Comparison of ENCODE assay signal across 17 cellular contexts in the genomic region with DNA sequence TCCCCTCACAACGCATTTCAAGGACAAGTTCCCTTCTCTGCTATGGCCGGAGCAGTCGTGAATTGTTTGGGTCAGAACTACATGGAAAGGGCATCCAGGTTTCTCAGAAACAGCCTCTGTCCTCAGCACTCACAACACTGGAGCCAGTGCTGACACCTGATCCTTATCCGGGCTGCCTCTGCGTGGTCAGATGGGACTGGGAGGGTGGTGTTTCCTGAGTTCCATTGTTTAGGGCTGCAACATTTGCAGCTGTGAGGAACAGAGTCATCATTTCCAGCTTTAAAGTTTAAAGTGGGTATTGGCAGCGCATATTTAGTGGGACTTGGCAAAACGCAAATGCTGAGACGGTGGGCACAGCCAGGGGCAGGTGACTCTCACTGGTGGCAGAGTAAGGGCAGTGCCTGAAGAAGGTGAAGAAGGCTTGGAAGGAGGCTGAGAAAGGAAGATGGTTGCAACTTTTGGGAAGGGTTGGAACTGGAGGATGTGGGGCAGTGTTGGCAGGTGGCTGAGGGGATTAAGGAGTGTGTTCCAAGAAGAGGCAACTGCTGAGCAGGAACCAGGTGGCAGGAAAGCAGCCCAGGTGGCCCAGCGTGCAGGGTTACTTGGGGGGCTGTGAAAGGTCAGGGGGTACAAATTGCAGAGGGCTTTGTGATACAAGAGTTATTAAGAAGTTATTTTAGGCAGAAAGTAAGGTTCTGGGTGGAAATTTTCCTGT. TPM values are rescaled to one million over a fixed set of nuclear protein-coding genes. Genes with fewer than 3 reads are reported as not detected.
DNase-seq lines count a peak whose midpoint lies in the region; ATAC-seq and TF ChIP-seq lines count a peak whose summit lies in the region.
"Had no signal": no experiment of that assay in that cellular context is flagged by ENCODE, and none has a peak within 500 bp of the region (broad histone marks: within the 10 kb centered on the region; RNA-seq: fewer than 3 reads in every experiment).

No MANE protein-coding gene starts in this region.

- intact Hi-C loops in natural killer cell (cut with micrococcal nuclease): no loop called here

- H3K36me3 Mint-ChIP-seq in endodermal cell (ENCODE audit: low read depth) (no peaks in the 10 kb centered on the region), natural killer cell (no peaks in the 10 kb centered on the region)

- no peaks in the 10 kb centered on the region for H3K9me3 ChIP-seq in endodermal cell (ENCODE audit: control insufficient read depth, low read length)
- H3K9me3 ChIP-seq in skeletal muscle tissue (ENCODE audit: control insufficient read depth in 3 of 3, low read length in 3 of 3): no peaks in the 10 kb centered on the region
- H3K9me3 ChIP-seq in BE2C: no peaks in the 10 kb centered on the region
- H3K9me3 ChIP-seq: SK-N-SH had no signal

- H3K4me3 Mint-ChIP-seq in endodermal cell (no peak overlapping the region), natural killer cell (no peak overlapping the region)
- H3K4me3 Mint-ChIP-seq: activated CD8-positive, alpha-beta T cell treated with anti-CD3 and anti-CD28 coated beads, Interleukin-2, amount 10 ng/mL, durations not matched to agents 7 days and 5 days; neural crest cell had no signal

- no peaks in the 10 kb centered on the region for H3K9me3 Mint-ChIP-seq in endodermal cell
- no peaks in the 10 kb centered on the region for H3K9me3 Mint-ChIP-seq in natural killer cell
- H3K9me3 Mint-ChIP-seq: neural crest cell had no signal

- ATAC-seq in natural killer cell (no peak), HG03045 (IDR thresholded peaks at IDR 0.05; ENCODE audit: unreplicated experiment) (no peak)
- ATAC-seq: activated CD8-positive, alpha-beta T cell treated with anti-CD3 and anti-CD28 coated beads, Interleukin-2, amount 10 ng/mL, durations not matched to agents 7 days and 5 days; left colon had no signal

- 78 to 84% methylated on average over 7 to 9 of the region's 9 CpGs for WGBS in endodermal cell (ENCODE audit: insufficient coverage in 1 of 2, insufficient read length in 1 of 2), 2 experiments

- H3K27ac Mint-ChIP-seq in endodermal cell (no peak overlapping the region), natural killer cell (no peak overlapping the region)
- H3K27ac Mint-ChIP-seq: activated CD8-positive, alpha-beta T cell treated with anti-CD3 and anti-CD28 coated beads, Interleukin-2, amount 10 ng/mL, durations not matched to agents 7 days and 5 days had no signal

- H3K27me3 Mint-ChIP-seq in endodermal cell (ENCODE audit: insufficient read depth) (peaks cover 93% of the 10 kb centered on the region), natural killer cell (ENCODE audit: low read depth in 2 of 2) (peaks cover 5 to 8% of the 10 kb centered on the region in 2 donors)

- H3K4me1 Mint-ChIP-seq in endodermal cell (peaks cover 39% of the 10 kb centered on the region), natural killer cell (no peaks in the 10 kb centered on the region)

- peaks cover 53% of the 10 kb centered on the region for H3K27me3 ChIP-seq in endodermal cell (ENCODE audit: control insufficient read depth, insufficient read depth, low read length, poor library complexity, severe bottlenecking)
- peaks cover 0 to 3% (median 0%) of the 10 kb centered on the region in 3 donors for H3K27me3 ChIP-seq in skeletal muscle tissue (ENCODE audit: control insufficient read depth in 3 of 3, insufficient read depth in 3 of 3, low read length in 3 of 3)
- H3K27me3 ChIP-seq in BE2C: no peaks in the 10 kb centered on the region
- H3K27me3 ChIP-seq: brain microvascular endothelial cell had no signal

- peaks cover 18% of the 10 kb centered on the region for H3K4me1 ChIP-seq in endodermal cell (ENCODE audit: control insufficient read depth, insufficient read depth, low read length)
- peaks cover 24 to 42% (median 35%) of the 10 kb centered on the region in 3 donors for H3K4me1 ChIP-seq in skeletal muscle tissue (ENCODE audit: control insufficient read depth in 3 of 3, insufficient read depth in 3 of 3, low read length in 3 of 3)
- H3K4me1 ChIP-seq in BE2C: no peaks in the 10 kb centered on the region

- H3K9ac ChIP-seq in endodermal cell (ENCODE audit: extremely low read depth, low read length, poor library complexity, severe bottlenecking): no peak overlapping the region
- peak overlapping the region in 2 of 3 donors; percentile 5 to 70 for H3K9ac ChIP-seq in skeletal muscle tissue (ENCODE audit: low read depth in 1 of 3, low read length in 3 of 3)
- H3K9ac ChIP-seq: SK-N-SH had no signal

- peak; percentile 25 for DNase-seq in DMS 273 (lab: John Stamatoyannopoulos, UW; ENCODE audit: unreplicated experiment)
- DNase-seq in DMS 273 treated with DMSO at 0.1 percent for 48 hours (lab: John Stamatoyannopoulos, UW): no peak
- peak; percentile 72 for DNase-seq in endodermal cell
- peak; percentile 77 for DNase-seq in left kidney (ENCODE audit: low read depth, low spot score)
- no peak for DNase-seq in natural killer cell
- no peak for DNase-seq in BE2C
- DNase-seq: activated CD8-positive, alpha-beta T cell treated with anti-CD3 and anti-CD28 coated beads, Interleukin-2, amount 10 ng/mL, durations not matched to agents 7 days and 5 days; brain microvascular endothelial cell; effector memory CD4-positive, alpha-beta T cell; left colon; NCI-H187; SK-N-SH had no signal

- TF ChIP-seq CTCF in endodermal cell (conservative IDR thresholded peaks at IDR 0.05): no peak
- no peak for TF ChIP-seq CTCF in natural killer cell (IDR thresholded peaks at IDR 0.05)
- no peak for TF ChIP-seq CTCF in BE2C (IDR thresholded peaks at IDR 0.05; ENCODE audit: low read depth, low read length)

- no peak overlapping the region for H3K27ac ChIP-seq in endodermal cell (ENCODE audit: low read depth, low read length)
- peak overlapping the region; percentile 75 for H3K27ac ChIP-seq in skeletal muscle tissue (ENCODE audit: low read depth, low read length)
- H3K27ac ChIP-seq: 22Rv1, brain microvascular endothelial cell had no signal

- H3K36me3 ChIP-seq in endodermal cell (ENCODE audit: control insufficient read depth, insufficient read depth, low read length) (peaks cover 4% of the 10 kb centered on the region), skeletal muscle tissue (ENCODE audit: control insufficient read depth in 3 of 3, insufficient read depth in 3 of 3, low read length in 3 of 3) (peaks cover 0 to 15% (median 5%) of the 10 kb centered on the region in 3 donors), BE2C (no peaks in the 10 kb centered on the region)
- H3K36me3 ChIP-seq: brain microvascular endothelial cell had no signal

- H3K4me3 ChIP-seq in endodermal cell (ENCODE audit: low read length): no peak overlapping the region
- H3K4me3 ChIP-seq in skeletal muscle tissue (ENCODE audit: low read length in 3 of 3): peak overlapping the region; percentile 49 to 56 (median 52)
- no peak overlapping the region for H3K4me3 ChIP-seq in BE2C (ENCODE audit: low read depth, low read length)
- H3K4me3 ChIP-seq: smooth muscle cell had no signal

RNA-seq across cellular contexts. Expression of a gene that starts 28.4 kb away (rescaled TPM):
- total RNA-seq in endodermal cell (1 to 10 TPM; 6.5 to 7.7 TPM), skeletal muscle tissue (33.4 TPM), natural killer cell (1 to 10 TPM in 2 of 3 donors, under 1 TPM in 1; 0.47 to 2.1 (median 1.9) TPM)
- 49.2 TPM for polyA plus RNA-seq in endodermal cell (2013, experiment 1 of 2)
- polyA plus RNA-seq in endodermal cell (2013, experiment 2 of 2): 43.8 TPM
- polyA plus RNA-seq in BE2C (2012; ENCODE audit: insufficient read depth, insufficient read length, low read depth): not detected
- total RNA-seq: activated CD8-positive, alpha-beta T cell treated with anti-CD3 and anti-CD28 coated beads, Interleukin-2, amount 10 ng/mL, durations not matched to agents 7 days and 5 days had no signal

Comparison
In these comparisons a context has a peak if more than half of its experiments do, and no peak if none do; other contexts are left out.
1. DNase-seq: peak in DMS 273 (single experiment), endodermal cell (single experiment) and left kidney (single experiment); none in DMS 273 treated with DMSO at 0.1 percent for 48 hours (single experiment), natural killer cell (single experiment) and BE2C (single experiment).
2. H3K4me3 ChIP-seq: peak in skeletal muscle tissue (3 of 3); none in endodermal cell (single experiment) and BE2C (single experiment).